Comparison of ENCODE assay signal across 26 cellular contexts in the genomic region with DNA sequence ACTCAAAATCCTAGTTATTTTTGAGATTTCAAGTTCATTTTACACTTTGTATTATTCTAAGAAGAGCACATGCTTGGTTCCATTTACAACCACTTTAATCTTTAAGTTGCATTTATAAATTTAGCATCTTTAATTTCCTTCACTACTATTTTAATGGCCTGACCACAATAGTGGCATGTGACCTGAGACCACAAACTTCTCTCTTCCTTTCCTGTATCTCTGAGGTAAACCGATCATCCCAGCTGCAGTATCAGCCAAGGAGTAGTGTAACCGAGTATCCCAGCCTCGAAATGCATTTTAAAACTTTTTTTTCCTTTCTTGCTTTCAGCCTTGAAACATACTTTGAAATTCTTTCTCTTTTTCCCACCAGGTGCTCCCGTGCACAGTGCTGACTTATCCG. TPM values are rescaled to one million over a fixed set of nuclear protein-coding genes. Genes with fewer than 3 reads are reported as not detected.
DNase-seq lines count a peak whose midpoint lies in the region; ATAC-seq and TF ChIP-seq lines count a peak whose summit lies in the region.
"Had no signal": no experiment of that assay in that cellular context is flagged by ENCODE, and none has a peak within 500 bp of the region (broad histone marks: within the 10 kb centered on the region; RNA-seq: fewer than 3 reads in every experiment).

No MANE protein-coding gene starts in this region.

- H3K4me2 ChIP-seq in DND-41 (ENCODE audit: insufficient read depth, low read length), result peak overlapping the region; percentile 58
- H3K4me2 ChIP-seq in Karpas-422 (ENCODE audit: low read depth, low read length, poor library complexity, severe bottlenecking), result peak overlapping the region; percentile 40
- peak overlapping the region; percentile 47 for H3K4me2 ChIP-seq in SU-DHL-6 (ENCODE audit: low read depth, low read length, poor library complexity, severe bottlenecking)
- H3K4me2 ChIP-seq: GM23338 had no signal

- H3K4me1 Mint-ChIP-seq in naive thymus-derived CD8-positive, alpha-beta T cell, result peaks cover 0 to 11% (median 8%) of the 10 kb centered on the region in 4 donors
- H3K4me1 Mint-ChIP-seq: endodermal cell, GM23338 had no signal

- peak; percentile 80 for ATAC-seq in DND-41 (ENCODE audit: insufficient read depth, low read depth)
- no peak for ATAC-seq in naive thymus-derived CD8-positive, alpha-beta T cell
- no peak for ATAC-seq in omental fat pad (ENCODE audit: low FRiP score)
- ATAC-seq: GM23338, left colon, Panc1 had no signal

- H3K4me1 ChIP-seq in DND-41 (ENCODE audit: insufficient read depth, low read length), result peaks cover 23% of the 10 kb centered on the region
- peaks cover 23% of the 10 kb centered on the region for H3K4me1 ChIP-seq in Karpas-422 (ENCODE audit: low read length)
- H3K4me1 ChIP-seq: esophagus squamous epithelium, uterus had no signal

- H3K36me3 Mint-ChIP-seq in naive thymus-derived CD8-positive, alpha-beta T cell, result peaks cover 0 to 3% (median 0%) of the 10 kb centered on the region in 3 donors
- H3K36me3 Mint-ChIP-seq: CD4-positive, CD25-positive, alpha-beta regulatory T cell had no signal

- no peaks in the 10 kb centered on the region for H3K36me3 ChIP-seq in DND-41 (ENCODE audit: insufficient read depth, low read length)
- H3K36me3 ChIP-seq in Karpas-422 (ENCODE audit: insufficient read depth, low read length), result no peaks in the 10 kb centered on the region
- H3K36me3 ChIP-seq in SU-DHL-6 (ENCODE audit: low read length), result peaks cover 8% of the 10 kb centered on the region; the same call in 1 of the 2 replicates
- H3K36me3 ChIP-seq: esophagus squamous epithelium, uterus had no signal

- peaks cover 0 to 8% (median 1%) of the 10 kb centered on the region in 5 donors for H3K27me3 Mint-ChIP-seq in naive thymus-derived CD8-positive, alpha-beta T cell

- no peaks in the 10 kb centered on the region for H3K79me2 ChIP-seq in DND-41 (ENCODE audit: insufficient read depth, low read length)
- H3K79me2 ChIP-seq in Karpas-422 (ENCODE audit: low read length), result no peaks in the 10 kb centered on the region
- no peaks in the 10 kb centered on the region for H3K79me2 ChIP-seq in SU-DHL-6 (ENCODE audit: insufficient read depth, low read length)

- TF ChIP-seq CTCF in DND-41 (IDR thresholded peaks at IDR 0.05; ENCODE audit: borderline replicate concordance, extremely low read depth, low read length, poor library complexity, severe bottlenecking) (no peak), SU-DHL-6 (IDR thresholded peaks at IDR 0.05; ENCODE audit: insufficient read depth, low read length, poor library complexity, severe bottlenecking) (no peak), omental fat pad (IDR thresholded peaks at IDR 0.05) (no peak)

- H3K9me2 ChIP-seq in Karpas-422 (replicated peaks; ENCODE audit: insufficient read depth, low read length) (no peaks in the 10 kb centered on the region), SU-DHL-6 (replicated peaks; ENCODE audit: insufficient read depth, low read length) (no peaks in the 10 kb centered on the region)

- no peak overlapping the region for H2AFZ ChIP-seq in DND-41 (ENCODE audit: low read depth, low read length)
- H2AFZ ChIP-seq in Karpas-422 (ENCODE audit: low read length), result no peak overlapping the region
- H2AFZ ChIP-seq in SU-DHL-6 (ENCODE audit: low read depth, low read length, severe bottlenecking), result no peak overlapping the region
- H2AFZ ChIP-seq: GM23338 had no signal

- H3K27me3 ChIP-seq in DND-41 (ENCODE audit: insufficient read depth, low read length, poor library complexity) (no peaks in the 10 kb centered on the region), Karpas-422 (ENCODE audit: low read length) (no peaks in the 10 kb centered on the region), SU-DHL-6 (ENCODE audit: low read length) (no peaks in the 10 kb centered on the region)
- H3K27me3 ChIP-seq: uterus had no signal

- no peak overlapping the region for H3K4me3 ChIP-seq in DND-41 (ENCODE audit: low read depth in 1 of 2, low read length in 2 of 2)
- no peak overlapping the region for H3K4me3 ChIP-seq in Karpas-422 (ENCODE audit: low read length)
- no peak overlapping the region for H3K4me3 ChIP-seq in SU-DHL-6 (ENCODE audit: insufficient read depth, low read length, poor library complexity, severe bottlenecking)
- H3K4me3 ChIP-seq: coronary artery, esophagus squamous epithelium, GM23338, uterus had no signal

- peak overlapping the region in 6 of 10 donors; percentile 22 to 58 (median 40) for H3K4me3 Mint-ChIP-seq in naive thymus-derived CD8-positive, alpha-beta T cell
- H3K4me3 Mint-ChIP-seq: activated naive CD4-positive, alpha-beta T cell treated with anti-CD3 and anti-CD28 coated beads, Interleukin-2, amount 10 ng/mL, durations not matched to agents 7 days and 5 days; CD4-positive, CD25-positive, alpha-beta regulatory T cell; endodermal cell; GM23338 had no signal

- peak overlapping the region; percentile 46; the same call in 1 of the 2 replicates for H3K27ac ChIP-seq in DND-41 (ENCODE audit: low read length)
- H3K27ac ChIP-seq in Karpas-422 (ENCODE audit: low read length), result no peak overlapping the region
- no peak overlapping the region for H3K27ac ChIP-seq in SU-DHL-6 (ENCODE audit: low read depth, low read length)
- H3K27ac ChIP-seq: coronary artery, esophagus squamous epithelium, uterus had no signal

- DNase-seq in DND-41, result peak; percentile 32
- peak; percentile 44 for DNase-seq in Karpas-422
- no peak for DNase-seq in naive thymus-derived CD8-positive, alpha-beta T cell
- DNase-seq in omental fat pad (ENCODE audit: low spot score), result no peak
- no peak for DNase-seq in DMS 273 treated with DMSO at 0.1 percent for 48 hours (lab: John Stamatoyannopoulos, UW)
- DNase-seq in NCI-H82 (lab: John Stamatoyannopoulos, UW), result no peak
- DNase-seq: activated naive CD4-positive, alpha-beta T cell treated with anti-CD3 and anti-CD28 coated beads, Interleukin-2, amount 10 ng/mL, durations not matched to agents 7 days and 5 days; activated T-cell treated with anti-CD3 and anti-CD28 coated beads, Interleukin-2, amount 50 U/mL, for 48 hours; CD4-positive, CD25-positive, alpha-beta regulatory T cell; endodermal cell; esophagus squamous epithelium; left colon; mesendoderm; NCI-H1092; NCI-H187 treated with DMSO at 0.1 percent for 48 hours; NCI-H748 treated with DMSO at 0.1 percent for 48 hours; SIG-M5; uterus had no signal

- H3K27ac Mint-ChIP-seq in naive thymus-derived CD8-positive, alpha-beta T cell, result peak overlapping the region in 3 of 10 donors; percentile 29 to 83 (median 54)
- H3K27ac Mint-ChIP-seq: activated naive CD4-positive, alpha-beta T cell treated with anti-CD3 and anti-CD28 coated beads, Interleukin-2, amount 10 ng/mL, durations not matched to agents 7 days and 5 days; CD4-positive, CD25-positive, alpha-beta regulatory T cell; endodermal cell; GM23338 had no signal

- H3K9me3 ChIP-seq in DND-41 (ENCODE audit: insufficient read depth, low read length, severe bottlenecking) (peaks cover 18% of the 10 kb centered on the region), Karpas-422 (ENCODE audit: low read length) (no peaks in the 10 kb centered on the region), SU-DHL-6 (ENCODE audit: insufficient read depth, low read length) (peaks cover 17% of the 10 kb centered on the region; the same call in 1 of the 2 replicates)
- H3K9me3 ChIP-seq: esophagus squamous epithelium, uterus had no signal

- peaks cover 0 to 10% (median 2%) of the 10 kb centered on the region in 9 donors for H3K9me3 Mint-ChIP-seq in naive thymus-derived CD8-positive, alpha-beta T cell

- H3F3A ChIP-seq in SU-DHL-6 (ENCODE audit: insufficient read depth), result no peaks in the 10 kb centered on the region; the same call in 1 of the 2 replicates

- H3K9ac ChIP-seq in DND-41 (ENCODE audit: low read depth, low read length) (no peak overlapping the region; the same call in 1 of the 2 replicates), Karpas-422 (ENCODE audit: low read length) (no peak overlapping the region), SU-DHL-6 (ENCODE audit: low read length) (no peak overlapping the region)

- POLR2A ChIA-PET in naive thymus-derived CD8-positive, alpha-beta T cell (lab: Charles Lee), result no interaction called here

- H4K20me1 ChIP-seq in DND-41 (ENCODE audit: insufficient read depth, low read length) (no peaks in the 10 kb centered on the region), Karpas-422 (ENCODE audit: insufficient read depth, low read depth, low read length) (no peaks in the 10 kb centered on the region), SU-DHL-6 (ENCODE audit: low read depth, low read length) (no peaks in the 10 kb centered on the region)

RNA-seq across cellular contexts. Expression of a gene that starts 28.7 kb away (rescaled TPM):
- 30.5 and 46.4 TPM in 2 replicates for total RNA-seq in Karpas-422 (2014; rRNA removed; shearing (Covaris generic); ENCODE audit: low replicate concordance)
- total RNA-seq in naive thymus-derived CD8-positive, alpha-beta T cell, result 10 to 100 TPM; 66.7 TPM
- 1 to 10 TPM; 5.8 to 6.5 (median 6.4) TPM for polyA plus RNA-seq in naive thymus-derived CD8-positive, alpha-beta T cell
- total RNA-seq in omental fat pad, result 10 to 100 TPM; 27.4 to 59.6 (median 34.9) TPM

RNA-seq across cellular contexts. Expression of a gene that starts 56.7 kb away (rescaled TPM):
- total RNA-seq in Karpas-422 (2014; rRNA removed; shearing (Covaris generic); ENCODE audit: low replicate concordance), result not detected in 2 replicates
- total RNA-seq in naive thymus-derived CD8-positive, alpha-beta T cell, result not detected
- not detected for polyA plus RNA-seq in naive thymus-derived CD8-positive, alpha-beta T cell
- total RNA-seq in omental fat pad, result 10 to 100 TPM in 1 of 4 donors, 1 to 10 TPM in 3; 2.7 to 47.4 (median 4.9) TPM
- total RNA-seq: bronchial epithelial cell; CD4-positive, CD25-positive, alpha-beta regulatory T cell; endodermal cell; frontal cortex; GM23338; osteoblast; uterus had no signal
- polyA plus RNA-seq: AG04450 had no signal

RNA-seq across cellular contexts. Expression of a gene that starts 56.8 kb away (rescaled TPM):
- not detected in 2 replicates for total RNA-seq in Karpas-422 (2014; rRNA removed; shearing (Covaris generic); ENCODE audit: low replicate concordance)
- total RNA-seq in naive thymus-derived CD8-positive, alpha-beta T cell, result 10 to 100 TPM; 11.3 to 12.6 TPM
- polyA plus RNA-seq in naive thymus-derived CD8-positive, alpha-beta T cell, result 1 to 10 TPM in 1 of 3 donors, under 1 TPM in 2; 0.73 to 1.1 (median 0.87) TPM
- 1 to 10 TPM; 2.4 to 3.8 (median 3.0) TPM for total RNA-seq in omental fat pad

Comparison
In these comparisons a context has a peak if more than half of its experiments do, and no peak if none do; other contexts are left out.
1. DNase-seq: peak in DND-41 (single experiment) and Karpas-422 (single experiment); none in naive thymus-derived CD8-positive, alpha-beta T cell (0 of 10), omental fat pad (single experiment), DMS 273 treated with DMSO at 0.1 percent for 48 hours (single experiment) and NCI-H82 (single experiment).
2. Peak in every context shown above with its lines, with median percentiles within 50 percentile points of each other: H3K4me2 ChIP-seq.